9 cellular contexts compared by ENCODE assay signal in the genomic region with DNA sequence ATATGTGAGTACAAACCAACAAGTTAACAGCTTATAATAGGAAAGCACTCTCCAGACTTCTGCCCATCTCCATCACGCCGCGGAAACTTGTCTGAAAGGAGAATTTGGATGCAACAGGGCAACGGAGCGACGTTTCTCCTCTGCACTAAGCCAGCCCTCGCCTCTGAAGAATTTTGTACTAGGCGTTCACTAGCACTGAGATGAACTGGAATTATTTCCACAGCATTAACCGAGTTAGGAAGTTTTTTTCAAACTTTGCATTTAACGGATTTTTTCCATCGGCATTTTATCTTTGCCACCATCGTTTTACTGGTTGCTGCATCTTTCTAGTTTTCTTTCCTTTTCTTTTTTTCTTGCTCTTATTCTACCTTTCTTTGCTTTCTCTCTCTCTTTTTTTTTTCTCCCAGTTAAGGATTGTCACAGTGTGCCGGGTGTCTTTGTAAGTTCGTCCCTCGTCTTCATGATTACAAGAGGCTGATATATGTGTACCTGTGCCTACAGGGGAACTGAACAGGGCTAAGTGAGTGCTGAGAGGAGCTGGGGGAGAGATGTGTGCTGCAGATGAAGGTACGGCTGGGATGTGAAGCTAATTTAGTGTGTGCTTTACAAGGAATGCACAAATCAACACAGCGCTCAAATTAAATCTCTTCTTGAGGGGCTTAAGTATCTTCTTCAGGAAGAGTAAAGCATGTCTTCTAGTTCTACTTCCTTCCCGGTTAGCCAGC.
DNase-seq lines count a peak whose midpoint lies in the region; ATAC-seq, FAIRE-seq and TF ChIP-seq lines count a peak whose summit lies in the region.
"Had no signal": no experiment of that assay in that cellular context is flagged by ENCODE, and none has a peak within 500 bp of the region (broad histone marks: within the 10 kb centered on the region; RNA-seq: fewer than 3 reads in every experiment).

No MANE protein-coding gene starts in this region.

- no peak for FAIRE-seq in bronchial epithelial cell (lab: Jason Lieb, UNC)
- FAIRE-seq in RCC 7860 (lab: Jason Lieb, UNC), result no peak

- peaks cover 25% of the 10 kb centered on the region for H3K36me3 Mint-ChIP-seq in activated T-helper 17 cell treated with anti-CD3 and anti-CD28 coated beads, Interleukin-2, amount 50 U/mL, for 72 hours (ENCODE audit: low read depth)

- H4K20me1 ChIP-seq in osteoblast (ENCODE audit: insufficient read depth, low read length), result no peaks in the 10 kb centered on the region

- H3K36me3 ChIP-seq in ES-I3 (ENCODE audit: insufficient read depth, low read length) (no peaks in the 10 kb centered on the region), bronchial epithelial cell (ENCODE audit: control insufficient read depth, insufficient read depth, low read length) (no peaks in the 10 kb centered on the region), osteoblast (ENCODE audit: insufficient read depth, low read length) (no peaks in the 10 kb centered on the region)

- H3K27ac Mint-ChIP-seq in activated T-helper 17 cell treated with anti-CD3 and anti-CD28 coated beads, Interleukin-2, amount 50 U/mL, for 72 hours, result no peak overlapping the region

- H3K27me3 ChIP-seq in bronchial epithelial cell (ENCODE audit: control insufficient read depth, insufficient read depth, low read length) (no peaks in the 10 kb centered on the region), osteoblast (ENCODE audit: insufficient read depth, low read length) (no peaks in the 10 kb centered on the region)

- peak overlapping the region; percentile 98 for H3K9ac ChIP-seq in ES-I3 (ENCODE audit: low read depth, low read length)

- H3K4me1 ChIP-seq in ES-I3 (ENCODE audit: insufficient read depth, low read length) (peaks cover 14% of the 10 kb centered on the region), osteoblast (ENCODE audit: insufficient read depth, low read length) (peaks cover 43% of the 10 kb centered on the region)

- peak overlapping the region; percentile 100 for H3K4me2 ChIP-seq in osteoblast (ENCODE audit: insufficient read depth, low read length)

- H2AFZ ChIP-seq in osteoblast (ENCODE audit: low read length), result peak overlapping the region; percentile 53

- ATAC-seq in activated T-helper 17 cell treated with anti-CD3 and anti-CD28 coated beads, Interleukin-2, amount 50 U/mL, for 72 hours (replicated peaks), result no peak

- H3K9me3 ChIP-seq in ES-I3 (ENCODE audit: control insufficient read depth, insufficient read depth, low read length) (no peaks in the 10 kb centered on the region), osteoblast (ENCODE audit: low read depth, low read length) (no peaks in the 10 kb centered on the region)

- intact Hi-C loops in posterior cingulate gyrus (cut with DNase I), result loop anchor here (10.0 kb wide), 1 partner anchor 141 kb away; no protein-coding TSS in a partner anchor

- H3K4me3 Mint-ChIP-seq in activated T-helper 17 cell treated with anti-CD3 and anti-CD28 coated beads, Interleukin-2, amount 50 U/mL, for 72 hours, result no peak overlapping the region
- H3K4me3 Mint-ChIP-seq: neural crest cell had no signal

- H3K9me3 Mint-ChIP-seq in activated T-helper 17 cell treated with anti-CD3 and anti-CD28 coated beads, Interleukin-2, amount 50 U/mL, for 72 hours, result no peaks in the 10 kb centered on the region
- H3K9me3 Mint-ChIP-seq: neural crest cell had no signal

- H3K27me3 Mint-ChIP-seq in activated T-helper 17 cell treated with anti-CD3 and anti-CD28 coated beads, Interleukin-2, amount 50 U/mL, for 72 hours, result peaks cover 43% of the 10 kb centered on the region

- H3K79me2 ChIP-seq in osteoblast (ENCODE audit: insufficient read depth, low read length), result peaks cover 4% of the 10 kb centered on the region

- peaks cover 5% of the 10 kb centered on the region for H3K4me1 Mint-ChIP-seq in activated T-helper 17 cell treated with anti-CD3 and anti-CD28 coated beads, Interleukin-2, amount 50 U/mL, for 72 hours

- DNase-seq in NCI-H128 (lab: John Stamatoyannopoulos, UW; ENCODE audit: unreplicated experiment), result peak; percentile 24
- no peak for DNase-seq in bronchial epithelial cell (ENCODE audit: low read depth)
- no peak for DNase-seq in osteoblast (ENCODE audit: insufficient read length, low spot score, missing footprints)
- no peak for DNase-seq in stimulated activated CD4-positive, alpha-beta T cell treated with anti-CD3 and anti-CD28 coated beads, Interleukin-4, amount 100 ng/mL, for 24 hours
- DNase-seq in RCC 7860 (ENCODE audit: low spot score), result no peak
- no peak for DNase-seq in posterior cingulate gyrus

- H3K27ac ChIP-seq in osteoblast (ENCODE audit: low read depth, low read length), result peak overlapping the region; percentile 99

- no peak for TF ChIP-seq CTCF in bronchial epithelial cell (IDR thresholded peaks at IDR 0.05; ENCODE audit: insufficient read depth, low read length, severe bottlenecking)
- TF ChIP-seq CTCF in osteoblast (IDR thresholded peaks at IDR 0.05; ENCODE audit: extremely low read depth, low read depth, low read length), result no peak

- peak overlapping the region; percentile 52 for H3K4me3 ChIP-seq in bronchial epithelial cell (ENCODE audit: low read depth, low read length)
- H3K4me3 ChIP-seq in osteoblast (ENCODE audit: insufficient read depth, low read length), result peak overlapping the region; percentile 72
